ENCODE assay signal across 8 cellular contexts in genomic region chrX:54439967-54440871, GRCh38. TPM values are rescaled to one million over a fixed set of nuclear protein-coding genes. Genes with fewer than 3 reads are reported as not detected.
A peak's percentile ranks its signal among the peaks of the same experiment; 100 is the strongest.
DNase-seq lines count a peak whose midpoint lies in the region; ATAC-seq, FAIRE-seq and TF ChIP-seq lines count a peak whose summit lies in the region.

Gene TSR2 (plus strand): TSS chrX:54440404. CDS start chrX:54440422, 18 bp downstream.

- peak; percentile 99 for FAIRE-seq in GM19239 (lab: Jason Lieb, UNC)

- H3K4me1 ChIP-seq in colonic mucosa = no peaks in the 10 kb centered on the region

- H3K27me3 ChIP-seq in BJ (ENCODE audit: control insufficient read depth, insufficient read depth, low read length) = no peaks in the 10 kb centered on the region
- H3K27me3 ChIP-seq in colonic mucosa = no peaks in the 10 kb centered on the region

- peak within 1 kb of the TSS; percentile 85 for H3K4me3 ChIP-seq in BJ (ENCODE audit: low read depth, low read length)
- peak within 1 kb of the TSS; percentile 79 for H3K4me3 ChIP-seq in colonic mucosa

- TF ChIP-seq CTCF in BJ (IDR thresholded peaks at IDR 0.05; ENCODE audit: insufficient read depth, low read depth, low read length) = no peak
- no peak for TF ChIP-seq CTCF in colonic mucosa (IDR thresholded peaks at IDR 0.05)

- H3K9ac ChIP-seq in colonic mucosa (ENCODE audit: low read depth in 2 of 2, low read length in 2 of 2) = peak within 1 kb of the TSS; percentile 65 to 84

- intact Hi-C loops in colonic mucosa (cut with DNase I) = no loop called here

- POLR2A ChIA-PET in BJ (lab: Charles Lee) = no interaction called here

- DNase-seq in BJ (ENCODE audit: low read depth) (peak; percentile 44), GM19239 (ENCODE audit: insufficient read length, low spot score) (peak; percentile 56), NCI-H510A (lab: John Stamatoyannopoulos, UW) (peak; percentile 72), colonic mucosa (peak; percentile 81), left kidney (ENCODE audit: low read depth, low spot score) (peak; percentile 94)
- peak; percentile 68 for DNase-seq in activated CD4-positive, alpha-beta T cell treated with anti-CD3 and anti-CD28 coated beads for 4 hours
- peak; percentile 78 for DNase-seq in stimulated activated CD4-positive, alpha-beta T cell treated with anti-CD3 and anti-CD28 coated beads, Interleukin-1b, Interleukin-23, amount 100 ng/mL, for 48 hours

- CTCF ChIA-PET in BJ (lab: Yijun Ruan, JAX) = interaction anchor here (0.6 kb wide), 1 partner anchor 21 kb away, joined by 3 read pairs; no protein-coding TSS in a partner anchor

- H3K9me3 ChIP-seq in colonic mucosa = no peaks in the 10 kb centered on the region

- H3K36me3 ChIP-seq in BJ (ENCODE audit: control insufficient read depth, insufficient read depth, low read length) = peaks cover 2% of the 10 kb centered on the region; the same call in 1 of the 2 replicates
- H3K36me3 ChIP-seq in colonic mucosa = no peaks in the 10 kb centered on the region

- ATAC-seq in HG03442 (IDR thresholded peaks at IDR 0.05; ENCODE audit: unreplicated experiment) = peak; percentile 98

- no peak within 1 kb of the TSS for H3K27ac ChIP-seq in colonic mucosa

RNA-seq across cellular contexts. Expression of gene TSR2, which starts in this region (rescaled TPM):
- polyA plus RNA-seq in BJ (2011; rRNA removed) = 14.0 and 15.6 TPM in 2 replicates
- polyA minus RNA-seq in BJ (2011; rRNA and poly(A)+ RNA removed) = 2.8 and 3.1 TPM in 2 replicates
- total RNA-seq in colonic mucosa = 10 to 100 TPM; 32.9 to 44.5 TPM

Comparison
In these comparisons a context has a peak if more than half of its experiments do, and no peak if none do; other contexts are left out.
1. DNase-seq: peak in every context shown above with its lines; median percentile 94 in left kidney; 81 in colonic mucosa; 78 in stimulated activated CD4-positive, alpha-beta T cell treated with anti-CD3 and anti-CD28 coated beads, Interleukin-1b, Interleukin-23, amount 100 ng/mL, for 48 hours; 72 in NCI-H510A; 68 in activated CD4-positive, alpha-beta T cell treated with anti-CD3 and anti-CD28 coated beads for 4 hours; 56 in GM19239; 44 in BJ.